8 cellular contexts compared by ENCODE assay signal in the genomic region with DNA sequence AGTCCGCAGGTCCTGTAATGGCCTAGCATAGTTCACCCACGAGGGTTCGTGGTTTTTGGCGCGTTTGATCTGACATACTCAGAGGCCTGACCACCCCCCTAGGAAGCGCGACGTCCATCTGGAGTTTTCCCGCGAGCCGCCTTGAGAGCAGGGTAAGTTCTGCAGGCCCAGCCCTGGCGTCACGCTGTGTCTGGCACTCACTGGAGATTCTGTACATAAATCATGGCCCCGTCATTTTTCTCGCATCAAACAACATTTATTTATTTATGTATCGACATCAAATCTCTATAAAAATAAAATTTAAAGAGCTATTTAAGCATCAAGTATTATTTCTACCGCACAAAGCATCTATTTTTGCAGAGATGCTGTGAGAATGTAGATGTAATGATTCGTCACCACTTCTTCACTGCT. TPM values are rescaled to one million over a fixed set of nuclear protein-coding genes. Genes with fewer than 3 reads are reported as not detected.
DNase-seq lines count a peak whose midpoint lies in the region; ATAC-seq and TF ChIP-seq lines count a peak whose summit lies in the region.

No MANE protein-coding gene starts in this region.

- intact Hi-C loops in OCI-LY7 (cut with micrococcal nuclease; ENCODE audit: unreplicated experiment) = loop anchor here (1.0 to 2.0 kb wide), 8 partner anchors 15 to 418 kb away; a partner anchor contains a TSS

- H4K20me1 ChIP-seq in OCI-LY7 (ENCODE audit: insufficient read depth, low read length) = peaks cover 5% of the 10 kb centered on the region; the same call in 1 of the 2 replicates

- no peaks in the 10 kb centered on the region for H3K9me2 ChIP-seq in OCI-LY7 (ENCODE audit: insufficient read depth, low read length)

- DNase-seq in OCI-LY7 (ENCODE audit: low spot score) (no peak), epithelial cell of esophagus (ENCODE audit: low read depth) (no peak), activated gamma-delta T cell (lab: John Stamatoyannopoulos, UW) (no peak), NCI-H1048 (lab: John Stamatoyannopoulos, UW) (no peak)

- H2AFZ ChIP-seq in OCI-LY7 (ENCODE audit: low read length) = peak overlapping the region; percentile 43; the same call in 1 of the 2 replicates

- no peak for TF ChIP-seq POLR2A in GM18505 (IDR thresholded peaks at IDR 0.05; ENCODE audit: borderline replicate concordance, extremely low read depth, insufficient read depth, insufficient read length)

- H3K4me3 ChIP-seq in OCI-LY7 (ENCODE audit: low read depth, low read length, poor library complexity, severe bottlenecking) (peak overlapping the region; percentile 86), epithelial cell of esophagus (ENCODE audit: low read length) (peak overlapping the region; percentile 81), neutrophil (ENCODE audit: low read depth in 1 of 2, low read length in 1 of 2) (peak overlapping the region; percentile 77 to 91)

- BruUV-seq in OCI-LY7 (replicated peaks; lab: Mats Ljungman, UMichigan) = TSS peak; percentile 96

- peaks cover 15% of the 10 kb centered on the region for H3K27me3 ChIP-seq in neutrophil

- H3K9me3 ChIP-seq in OCI-LY7 (ENCODE audit: low read length) (no peaks in the 10 kb centered on the region), neutrophil (no peaks in the 10 kb centered on the region)

- peaks cover 51% of the 10 kb centered on the region for H3K4me1 ChIP-seq in OCI-LY7 (ENCODE audit: insufficient read depth, low read length, poor library complexity, severe bottlenecking)
- H3K4me1 ChIP-seq in neutrophil (ENCODE audit: control insufficient read depth in 1 of 2, insufficient read depth in 1 of 2, low read depth in 1 of 2, low read length in 1 of 2) = peaks cover 49 to 52% of the 10 kb centered on the region in 2 experiments

- H3K27ac ChIP-seq in OCI-LY7 (ENCODE audit: low read depth, low read length, poor library complexity, severe bottlenecking) = peak overlapping the region; percentile 97
- H3K27ac ChIP-seq in neutrophil = peak overlapping the region; percentile 98

- CTCF ChIA-PET in OCI-LY7 (lab: Charles Lee; ENCODE audit: unreplicated experiment) = interaction anchor here (1.5 kb wide), 1 partner anchor 25 kb away, joined by 4 read pairs; no protein-coding TSS in a partner anchor

- H3K79me2 ChIP-seq in OCI-LY7 (ENCODE audit: insufficient read depth, low read depth, low read length) = peaks cover 34% of the 10 kb centered on the region

- peaks cover 25% of the 10 kb centered on the region for H3K36me3 ChIP-seq in OCI-LY7 (ENCODE audit: insufficient read depth, low read length)
- H3K36me3 ChIP-seq in neutrophil = no peaks in the 10 kb centered on the region

- H3K4me2 ChIP-seq in OCI-LY7 (ENCODE audit: low read length) = peak overlapping the region; percentile 88

- ATAC-seq in GM18505 (IDR thresholded peaks at IDR 0.05; ENCODE audit: unreplicated experiment) = peak; percentile 1
- ATAC-seq in GM21381 (IDR thresholded peaks at IDR 0.05; ENCODE audit: unreplicated experiment) = no peak
- ATAC-seq in GM18858 (IDR thresholded peaks at IDR 0.05; ENCODE audit: unreplicated experiment) = no peak

- TF ChIP-seq CTCF in OCI-LY7 (conservative IDR thresholded peaks at IDR 0.05; ENCODE audit: low read length) = no peak
- no peak for TF ChIP-seq CTCF in epithelial cell of esophagus (IDR thresholded peaks at IDR 0.05; ENCODE audit: insufficient read depth, low read depth, low read length, missing control alignments)
- TF ChIP-seq CTCF in neutrophil (IDR thresholded peaks at IDR 0.05) = no peak

- POLR2A ChIA-PET in OCI-LY7 (lab: Charles Lee) = interaction anchor here (0.6 to 3.6 kb wide), 10 partner anchors 16 to 61 kb away, joined by 3 to 20 read pairs (median 6); a partner anchor contains a TSS

RNA-seq across cellular contexts. Expression of a gene that starts 0.4 kb away (rescaled TPM):
- 30.2 and 30.4 TPM in 2 replicates for total RNA-seq in OCI-LY7 (2014; rRNA removed; shearing (Covaris generic))
- total RNA-seq in OCI-LY7 (2022) = 68.2 and 73.4 TPM in 2 replicates

RNA-seq across cellular contexts. Expression of a gene that starts 17.6 kb away (rescaled TPM):
- total RNA-seq in OCI-LY7 (2014; rRNA removed; shearing (Covaris generic)) = 0.22 and 0.44 TPM in 2 replicates
- 1.8 and 2.2 TPM in 2 replicates for total RNA-seq in OCI-LY7 (2022)

RNA-seq across cellular contexts. Expression of a gene that starts 21.1 kb away (rescaled TPM):
- total RNA-seq in OCI-LY7 (2014; rRNA removed; shearing (Covaris generic)) = 4,583 and 5,614 TPM in 2 replicates
- 2,077 and 2,357 TPM in 2 replicates for total RNA-seq in OCI-LY7 (2022)

RNA-seq across cellular contexts. Expression of a gene that starts 38.3 kb away (rescaled TPM):
- 16.1 and 25.1 TPM in 2 replicates for total RNA-seq in OCI-LY7 (2014; rRNA removed; shearing (Covaris generic))
- 33.5 and 34.5 TPM in 2 replicates for total RNA-seq in OCI-LY7 (2022)
